Comparison of ENCODE assay signal across 18 cellular contexts in genomic region chr3:109268181-109268580, GRCh38.
DNase-seq lines count a peak whose midpoint lies in the region; ATAC-seq and TF ChIP-seq lines count a peak whose summit lies in the region.
"Had no signal": no experiment of that assay in that cellular context is flagged by ENCODE, and none has a peak within 500 bp of the region (broad histone marks: within the 10 kb centered on the region; RNA-seq: fewer than 3 reads in every experiment).

No MANE protein-coding gene starts in this region.

- ATAC-seq in HG03342 (IDR thresholded peaks at IDR 0.05; ENCODE audit: unreplicated experiment) (no peak), HG03095 (IDR thresholded peaks at IDR 0.05; ENCODE audit: unreplicated experiment) (no peak), GM21528 (IDR thresholded peaks at IDR 0.05; ENCODE audit: low FRiP score, unreplicated experiment) (no peak)
- ATAC-seq: A549, Right ventricle myocardium inferior had no signal

- H3K4me3 ChIP-seq in fibroblast of pulmonary artery (replicated peaks; ENCODE audit: low read depth, low read length) = no peak overlapping the region
- H3K4me3 ChIP-seq: A549, SK-N-MC had no signal

- no peak for TF ChIP-seq CTCF in fibroblast of pulmonary artery (IDR thresholded peaks at IDR 0.05; ENCODE audit: low read length, missing control alignments)

- DNase-seq in EL = peak; percentile 46
- DNase-seq in HS-5 (ENCODE audit: low read depth) = peak; percentile 10
- DNase-seq in RKO (ENCODE audit: low spot score) = peak; percentile 10
- peak; percentile 11 for DNase-seq in fibroblast of pulmonary artery (ENCODE audit: low read depth)
- DNase-seq in NCI-H748 treated with DMSO at 0.1 percent for 48 hours (lab: John Stamatoyannopoulos, UW) = no peak
- DNase-seq: HCEC 1CT; MM.1S; NCI-H1092 treated with DMSO at 0.1 percent for 48 hours; NCI-H1694; NCI-H526; NK-92 treated with Interleukin-12 subunit alpha and Interleukin-12 subunit beta, amount 100 ng/mL, for 24 hours; OCI-M1 had no signal
